15 cellular contexts compared by ENCODE assay signal in genomic region chr19:11950312-11950711, GRCh38.
A peak's percentile ranks its signal among the peaks of the same experiment; 100 is the strongest.
DNase-seq lines count a peak whose midpoint lies in the region; ATAC-seq and TF ChIP-seq lines count a peak whose summit lies in the region.
"Had no signal": no experiment of that assay in that cellular context is flagged by ENCODE, and none has a peak within 500 bp of the region (broad histone marks: within the 10 kb centered on the region; RNA-seq: fewer than 3 reads in every experiment).

No MANE protein-coding gene starts in this region.

- H4K20me1 ChIP-seq in BLaER1 treated with 17β-estradiol and CSF1 and Interleukin-3, amounts not matched to agents 10 nM and 100 nM: no peaks in the 10 kb centered on the region

- 0 out of 22 replicates have a peak, but pooled peaks cover 0 to 4% (median 0%) of the 10 kb centered on the region in 11 experiments for H3K27me3 ChIP-seq in BLaER1 treated with 17β-estradiol and CSF1 and Interleukin-3, amounts not matched to agents 10 nM and 100 nM
- H3K27me3 ChIP-seq in HUES48 (ENCODE audit: control insufficient read depth, insufficient read depth, low read length) (no peaks in the 10 kb centered on the region), muscle layer of duodenum (ENCODE audit: low read depth, low read length) (no peaks in the 10 kb centered on the region)
- H3K27me3 ChIP-seq: SJSA1 had no signal

- H3K9ac ChIP-seq in BLaER1 treated with 17β-estradiol and CSF1 and Interleukin-3, amounts not matched to agents 10 nM and 100 nM: no peak overlapping the region
- no peak overlapping the region for H3K9ac ChIP-seq in HUES48 (ENCODE audit: low read depth, low read length)

- DNase-seq in coronary artery (ENCODE audit: low spot score) (no peak), inferior parietal cortex (ENCODE audit: extremely low spot score) (no peak), activated gamma-delta T cell (lab: John Stamatoyannopoulos, UW) (no peak)
- DNase-seq: HCEC 1CT, KG1, NCI-H146, NCI-H2081 treated with DMSO at 0.1 percent for 48 hours, NCI-H510A treated with DMSO at 0.1 percent for 48 hours, NCI-H82 had no signal

- ATAC-seq in HG02938 (IDR thresholded peaks at IDR 0.05; ENCODE audit: unreplicated experiment) (no peak), GM21390 (IDR thresholded peaks at IDR 0.05; ENCODE audit: unreplicated experiment) (no peak)

- H3K27ac ChIP-seq in BLaER1 treated with 17β-estradiol and CSF1 and Interleukin-3, amounts not matched to agents 10 nM and 100 nM: no peak overlapping the region
- H3K27ac ChIP-seq in HUES48 (ENCODE audit: low read depth, low read length) (no peak overlapping the region), coronary artery (no peak overlapping the region), muscle layer of duodenum (ENCODE audit: low read length) (no peak overlapping the region)
- H3K27ac ChIP-seq: SJSA1 had no signal

- H3K4me1 ChIP-seq in BLaER1 treated with 17β-estradiol and CSF1 and Interleukin-3, amounts not matched to agents 10 nM and 100 nM: no peaks in the 10 kb centered on the region
- H3K4me1 ChIP-seq in HUES48 (ENCODE audit: control insufficient read depth, insufficient read depth, low read length) (no peaks in the 10 kb centered on the region), muscle layer of duodenum (ENCODE audit: control insufficient read depth in 1 of 2, insufficient read depth in 2 of 2, low read length in 2 of 2) (no peaks in the 10 kb centered on the region)
- H3K4me1 ChIP-seq: SJSA1 had no signal

- H3K4me2 ChIP-seq in BLaER1 treated with 17β-estradiol and CSF1 and Interleukin-3, amounts not matched to agents 10 nM and 100 nM: no peak overlapping the region

- peaks cover 96 to 100% (median 98%) of the 10 kb centered on the region in 11 experiments for H3K36me3 ChIP-seq in BLaER1 treated with 17β-estradiol and CSF1 and Interleukin-3, amounts not matched to agents 10 nM and 100 nM
- H3K36me3 ChIP-seq in HUES48 (ENCODE audit: control insufficient read depth, insufficient read depth, low read length) (peaks cover 45% of the 10 kb centered on the region), muscle layer of duodenum (ENCODE audit: control insufficient read depth in 1 of 2, insufficient read depth in 2 of 2, low read length in 2 of 2) (peaks cover 34 to 62% of the 10 kb centered on the region in 2 donors)

- peaks cover 100% of the 10 kb centered on the region in 11 experiments for H3K9me3 ChIP-seq in BLaER1 treated with 17β-estradiol and CSF1 and Interleukin-3, amounts not matched to agents 10 nM and 100 nM (replicated peaks in 1 of 11)
- H3K9me3 ChIP-seq in HUES48 (ENCODE audit: control insufficient read depth, insufficient read depth, low read length) (peaks cover 94% of the 10 kb centered on the region), muscle layer of duodenum (ENCODE audit: control insufficient read depth in 1 of 2, low read length in 2 of 2) (peaks cover 47 to 83% of the 10 kb centered on the region in 2 donors)

- peak overlapping the region; percentile 24 to 60 (median 46) for H3K4me3 ChIP-seq in BLaER1 treated with 17β-estradiol and CSF1 and Interleukin-3, amounts not matched to agents 10 nM and 100 nM
- H3K4me3 ChIP-seq in HUES48 (ENCODE audit: low read depth, low read length) (peak overlapping the region; percentile 45), coronary artery (peak overlapping the region; percentile 19), muscle layer of duodenum (ENCODE audit: low read depth in 1 of 2, low read length in 2 of 2) (peak overlapping the region; percentile 2 to 58)
- H3K4me3 ChIP-seq: SJSA1 had no signal

- no peak for TF ChIP-seq CTCF in coronary artery (IDR thresholded peaks at IDR 0.05)
